In the genomic region with DNA sequence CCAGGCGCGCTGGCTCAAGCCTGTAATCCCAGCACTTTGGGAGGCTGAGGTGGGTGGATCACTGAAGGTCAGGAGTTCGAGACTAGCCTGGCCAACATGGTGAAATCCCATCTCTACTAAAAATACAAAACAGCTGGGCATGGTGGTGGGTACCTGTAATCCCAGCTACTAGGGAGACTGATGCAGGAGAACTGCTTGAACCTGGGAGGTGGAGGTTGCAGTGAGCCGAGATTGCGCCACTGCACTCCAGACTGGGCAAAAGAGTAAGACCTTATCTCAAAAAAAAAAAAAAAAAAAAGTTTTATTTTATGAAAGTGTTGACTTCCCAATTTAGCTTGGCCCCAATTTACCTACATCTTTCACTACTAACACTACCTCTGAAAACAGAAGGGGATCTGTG, we compare ENCODE assay signal across 8 cellular contexts. TPM values are rescaled to one million over a fixed set of nuclear protein-coding genes. Genes with fewer than 3 reads are reported as not detected.
DNase-seq lines count a peak whose midpoint lies in the region; ATAC-seq, FAIRE-seq and TF ChIP-seq lines count a peak whose summit lies in the region.
"Not testable (repeated sequence)": the region's sequence is repeated elsewhere in the genome, so short reads cannot be mapped to it uniquely, and the experiment has no call there.

No MANE protein-coding gene starts in this region.

- not testable (repeated sequence) for H3K9ac ChIP-seq in Karpas-422 (ENCODE audit: low read length); HepG2 (ENCODE audit: insufficient read depth, low read depth, low read length)

- not testable (repeated sequence) for H3K9me2 ChIP-seq in Karpas-422 (replicated peaks; ENCODE audit: insufficient read depth, low read length)

- H4K20me1 ChIP-seq in Karpas-422 (ENCODE audit: insufficient read depth, low read depth, low read length) (peaks cover 54% of the 10 kb centered on the region), HepG2 (ENCODE audit: insufficient read depth, low read length) (peaks cover 74% of the 10 kb centered on the region)

- H3K27ac Mint-ChIP-seq in CD8-positive, alpha-beta memory T cell, result peak overlapping the region in 6 of 8 donors; percentile 36 to 84 (median 48)
- peak overlapping the region; percentile 38 for H3K27ac Mint-ChIP-seq in WTC11
- peak overlapping the region; percentile 23 for H3K27ac Mint-ChIP-seq in activated naive CD4-positive, alpha-beta T cell treated with anti-CD3 and anti-CD28 coated beads for 36 hours
- H3K27ac Mint-ChIP-seq in chondrocyte (ENCODE audit: unreplicated experiment), result peak overlapping the region; percentile 35
- not testable (repeated sequence) for H3K27ac Mint-ChIP-seq in neural crest cell (ENCODE audit: unreplicated experiment)
- H3K27ac Mint-ChIP-seq in stimulated activated naive CD8-positive, alpha-beta T cell treated with anti-CD3 and anti-CD28 coated beads, Interleukin-15, amount 100 ng/mL, for 72 hours, result peak overlapping the region in 1 of 2 donors; percentile 88

- not testable (repeated sequence) for TF ChIP-seq CTCF in WTC11 (IDR thresholded peaks at IDR 0.05); chondrocyte (IDR thresholded peaks at IDR 0.05); HepG2 (CRISPR knock-in tag; IDR thresholded peaks at IDR 0.05); neural crest cell (conservative IDR thresholded peaks at IDR 0.05)

- BruUV-seq in HepG2 (replicated peaks; lab: Mats Ljungman, UMichigan), result not testable (repeated sequence)

- not testable (repeated sequence) for H3K9me3 Mint-ChIP-seq in CD8-positive, alpha-beta memory T cell; WTC11; activated naive CD4-positive, alpha-beta T cell treated with anti-CD3 and anti-CD28 coated beads for 36 hours; chondrocyte (ENCODE audit: low read depth); neural crest cell; stimulated activated naive CD8-positive, alpha-beta T cell treated with anti-CD3 and anti-CD28 coated beads, Interleukin-15, amount 100 ng/mL, for 72 hours

- ATAC-seq in WTC11; HepG2; stimulated activated naive CD8-positive, alpha-beta T cell treated with anti-CD3 and anti-CD28 coated beads, Interleukin-15, amount 100 ng/mL, for 72 hours: not testable (repeated sequence)

- peak overlapping the region in 6 of 7 donors; percentile 37 to 94 (median 62) for H3K4me3 Mint-ChIP-seq in CD8-positive, alpha-beta memory T cell
- H3K4me3 Mint-ChIP-seq in WTC11; activated naive CD4-positive, alpha-beta T cell treated with anti-CD3 and anti-CD28 coated beads for 36 hours; chondrocyte (ENCODE audit: unreplicated experiment): not testable (repeated sequence)
- H3K4me3 Mint-ChIP-seq in neural crest cell, result peak overlapping the region; percentile 65
- peak overlapping the region; percentile 48 to 77 for H3K4me3 Mint-ChIP-seq in stimulated activated naive CD8-positive, alpha-beta T cell treated with anti-CD3 and anti-CD28 coated beads, Interleukin-15, amount 100 ng/mL, for 72 hours

- not testable (repeated sequence) for TF ChIP-seq RAD21 in HepG2 (CRISPR knock-in tag; IDR thresholded peaks at IDR 0.05)

- H3K9me3 ChIP-seq in CD8-positive, alpha-beta memory T cell (ENCODE audit: low read length); Karpas-422 (ENCODE audit: low read length); HepG2 (ENCODE audit: low read length): not testable (repeated sequence)

- in situ Hi-C loops in HepG2 (cut with HindIII; ENCODE audit: extremely low pct_ligation_motif_present, low pct_unique_long_range_greater_than_20kb), result not testable (repeated sequence)

- H3K27ac ChIP-seq in CD8-positive, alpha-beta memory T cell (ENCODE audit: low read depth, low read length); HepG2 (ENCODE audit: extremely low read length, insufficient read depth, low read length): not testable (repeated sequence)
- 0 out of 2 replicates have a peak overlapping the region, but pooled peaks have one; percentile 10 for H3K27ac ChIP-seq in Karpas-422 (ENCODE audit: low read length)

- not testable (repeated sequence) for DNase-seq in CD8-positive, alpha-beta memory T cell; Karpas-422; WTC11 (ENCODE audit: low spot score); activated naive CD4-positive, alpha-beta T cell treated with anti-CD3 and anti-CD28 coated beads for 36 hours; chondrocyte (ENCODE audit: low spot score); HepG2 (ENCODE audit: low spot score); neural crest cell (ENCODE audit: low read depth, low spot score); stimulated activated naive CD8-positive, alpha-beta T cell treated with anti-CD3 and anti-CD28 coated beads, Interleukin-15, amount 100 ng/mL, for 72 hours

- not testable (repeated sequence) for H3K27me3 Mint-ChIP-seq in CD8-positive, alpha-beta memory T cell; WTC11 (ENCODE audit: low read depth); activated naive CD4-positive, alpha-beta T cell treated with anti-CD3 and anti-CD28 coated beads for 36 hours (ENCODE audit: low read depth); chondrocyte (ENCODE audit: low read depth); neural crest cell (ENCODE audit: low read depth); stimulated activated naive CD8-positive, alpha-beta T cell treated with anti-CD3 and anti-CD28 coated beads, Interleukin-15, amount 100 ng/mL, for 72 hours

- not testable (repeated sequence) for H3K27me3 ChIP-seq in CD8-positive, alpha-beta memory T cell (ENCODE audit: insufficient read depth, low read length, poor library complexity, severe bottlenecking); Karpas-422 (ENCODE audit: low read length); HepG2 (ENCODE audit: control insufficient read depth in 1 of 2, insufficient read depth in 2 of 2, low read length in 2 of 2)

- H2AFZ ChIP-seq in Karpas-422 (ENCODE audit: low read length); HepG2 (ENCODE audit: low read length): not testable (repeated sequence)

- H3K4me1 Mint-ChIP-seq in CD8-positive, alpha-beta memory T cell, result peaks cover 74 to 90% (median 87%) of the 10 kb centered on the region in 3 donors
- peaks cover 54% of the 10 kb centered on the region for H3K4me1 Mint-ChIP-seq in WTC11
- peaks cover 73% of the 10 kb centered on the region for H3K4me1 Mint-ChIP-seq in activated naive CD4-positive, alpha-beta T cell treated with anti-CD3 and anti-CD28 coated beads for 36 hours (ENCODE audit: low read depth)
- H3K4me1 Mint-ChIP-seq in chondrocyte (ENCODE audit: low read depth), result peaks cover 61% of the 10 kb centered on the region
- peaks cover 61% of the 10 kb centered on the region for H3K4me1 Mint-ChIP-seq in neural crest cell
- peaks cover 68% of the 10 kb centered on the region for H3K4me1 Mint-ChIP-seq in stimulated activated naive CD8-positive, alpha-beta T cell treated with anti-CD3 and anti-CD28 coated beads, Interleukin-15, amount 100 ng/mL, for 72 hours

- H3K4me2 ChIP-seq in Karpas-422 (ENCODE audit: low read depth, low read length, poor library complexity, severe bottlenecking), result not testable (repeated sequence)
- peak overlapping the region; percentile 86 for H3K4me2 ChIP-seq in HepG2 (ENCODE audit: low read depth, low read length)

- not testable (repeated sequence) for TF ChIP-seq POLR2A in HepG2 (IDR thresholded peaks at IDR 0.05; ENCODE audit: insufficient read depth in 1 of 2, low read depth in 2 of 2, low read length in 2 of 2)

- intact Hi-C loops in activated naive CD4-positive, alpha-beta T cell treated with anti-CD3 and anti-CD28 coated beads for 36 hours (cut with micrococcal nuclease), result loop anchor here (10.0 kb wide), 2 partner anchors 683 to 1357 kb away; a partner anchor contains a TSS
- intact Hi-C loops in HepG2 (cut with micrococcal nuclease; ENCODE audit: unreplicated experiment), result not testable (repeated sequence)

- CTCF ChIA-PET in CD8-positive, alpha-beta memory T cell (lab: Charles Lee), result interaction anchor here (1.2 kb wide), 1 partner anchor 182 kb away, joined by 3 read pairs; no protein-coding TSS in a partner anchor
- CTCF ChIA-PET in WTC11 (lab: Charles Lee), result interaction anchor here (1.2 kb wide), 1 partner anchor 76 kb away, joined by 3 read pairs; no protein-coding TSS in a partner anchor
- CTCF ChIA-PET in activated naive CD4-positive, alpha-beta T cell treated with anti-CD3 and anti-CD28 coated beads for 36 hours (lab: Charles Lee), result interaction anchor here (0.6 to 1.5 kb wide), 4 partner anchors 9 to 318 kb away, joined by 3 to 6 read pairs (median 4); no protein-coding TSS in a partner anchor
- CTCF ChIA-PET in HepG2 (lab: Yijun Ruan, JAX; ENCODE audit: low intra/inter-chr PET ratio, low total read pairs), result not testable (repeated sequence)

- TF ChIP-seq EP300 in HepG2 (IDR thresholded peaks at IDR 0.05; ENCODE audit: low read depth in 2 of 2, low read length in 2 of 2); HepG2 (CRISPR knock-in tag; IDR thresholded peaks at IDR 0.05; ENCODE audit: borderline replicate concordance): not testable (repeated sequence)

- not testable (repeated sequence) for H3K36me3 ChIP-seq in CD8-positive, alpha-beta memory T cell (ENCODE audit: insufficient read depth, low read length); HepG2 (replicated peaks in 1 of 2; ENCODE audit: control insufficient read depth in 1 of 2, insufficient read depth in 2 of 2, low read length in 2 of 2)
- H3K36me3 ChIP-seq in Karpas-422 (ENCODE audit: insufficient read depth, low read length), result peaks cover 57% of the 10 kb centered on the region

- H3K4me3 ChIP-seq in CD8-positive, alpha-beta memory T cell (ENCODE audit: low read length); Karpas-422 (ENCODE audit: low read length); HepG2 (replicated peaks in 1 of 3; ENCODE audit: insufficient read depth in 1 of 3, low read depth in 2 of 3, low read length in 3 of 3): not testable (repeated sequence)

- FAIRE-seq in HepG2 (lab: Jason Lieb, UNC), result not testable (repeated sequence)

- H3K79me2 ChIP-seq in Karpas-422 (ENCODE audit: low read length) (peaks cover 92% of the 10 kb centered on the region), HepG2 (ENCODE audit: insufficient read depth, low read length) (peaks cover 89% of the 10 kb centered on the region)

- 88% methylated on average over 5 of the region's 5 CpGs for WGBS in HepG2 (ENCODE audit: low lambda C conversion rate)

- H3K36me3 Mint-ChIP-seq in CD8-positive, alpha-beta memory T cell, result peaks cover 0 to 64% (median 8%) of the 10 kb centered on the region in 3 donors
- peaks cover 21% of the 10 kb centered on the region for H3K36me3 Mint-ChIP-seq in WTC11
- peaks cover 39% of the 10 kb centered on the region for H3K36me3 Mint-ChIP-seq in activated naive CD4-positive, alpha-beta T cell treated with anti-CD3 and anti-CD28 coated beads for 36 hours (ENCODE audit: low read depth)
- not testable (repeated sequence) for H3K36me3 Mint-ChIP-seq in chondrocyte (ENCODE audit: low read depth)
- peaks cover 12% of the 10 kb centered on the region for H3K36me3 Mint-ChIP-seq in neural crest cell (ENCODE audit: low read depth)

- POLR2A ChIA-PET in CD8-positive, alpha-beta memory T cell (lab: Charles Lee), result interaction anchor here (0.6 to 0.7 kb wide), 3 partner anchors 422 to 517 kb away, joined by 3 to 9 read pairs (median 4); no protein-coding TSS in a partner anchor
- POLR2A ChIA-PET in WTC11 (lab: Charles Lee), result not testable (repeated sequence)
- POLR2A ChIA-PET in HepG2 (lab: Yijun Ruan, JAX), result interaction anchor here (0.7 to 1.3 kb wide), 2 partner anchors 22 to 55 kb away, joined by 4 read pairs; no protein-coding TSS in a partner anchor

- H3K4me1 ChIP-seq in CD8-positive, alpha-beta memory T cell (ENCODE audit: insufficient read depth, low read length), result peaks cover 62% of the 10 kb centered on the region
- H3K4me1 ChIP-seq in Karpas-422 (ENCODE audit: low read length) (peaks cover 32% of the 10 kb centered on the region), HepG2 (ENCODE audit: insufficient read depth, low read length) (peaks cover 59% of the 10 kb centered on the region)

RNA-seq across cellular contexts. Expression of a gene that starts 4.2 kb away (rescaled TPM):
- 100 to 1,000 TPM; 189 to 210 TPM for total RNA-seq in CD8-positive, alpha-beta memory T cell
- polyA plus RNA-seq in CD8-positive, alpha-beta memory T cell, result 232 TPM
- total RNA-seq in Karpas-422 (2014; rRNA removed; shearing (Covaris generic); ENCODE audit: low replicate concordance), result 72.2 and 88.7 TPM in 2 replicates
- 178 to 186 TPM (median 178 TPM) in 3 replicates for total RNA-seq in WTC11 (2021)
- total RNA-seq in activated naive CD4-positive, alpha-beta T cell treated with anti-CD3 and anti-CD28 coated beads for 36 hours, result 100 to 1,000 TPM; 132 to 135 TPM
- total RNA-seq in chondrocyte, result 109 to 113 TPM (median 113 TPM) in 3 replicates
- total RNA-seq in HepG2 (2016; rRNA removed; fragmentation: Illumina TruSeq; extraction: Trizol), result 171 and 233 TPM in 2 replicates
- 21.6 and 28.6 TPM in 2 replicates for total RNA-seq in HepG2 (2016; cell fraction: cytosol; rRNA removed; fragmentation: Illumina TruSeq; extraction: Trizol; ENCODE audit: low read depth)
- total RNA-seq in HepG2 (2016; cell fraction: insoluble cytoplasmic fraction; rRNA removed; fragmentation: Illumina TruSeq; extraction: Trizol), result 162 and 226 TPM in 2 replicates
- total RNA-seq in HepG2 (2016; cell fraction: membrane; rRNA removed; fragmentation: Illumina TruSeq; extraction: Trizol), result 47.0 and 51.3 TPM in 2 replicates
- 47.7 and 59.2 TPM in 2 replicates for total RNA-seq in HepG2 (2016; cell fraction: nucleus; rRNA removed; fragmentation: Illumina TruSeq; extraction: Trizol)
- 58.8 and 82.4 TPM in 2 replicates for polyA plus RNA-seq in HepG2 (2011; rRNA removed)
- 55.3 and 74.3 TPM in 2 replicates for polyA plus RNA-seq in HepG2 (2011; cell fraction: cytosol; rRNA removed)
- polyA plus RNA-seq in HepG2 (2011; cell fraction: nucleus; rRNA removed), result 25.5 and 29.5 TPM in 2 replicates
- polyA plus RNA-seq in HepG2 (2012), result 83.8 and 93.7 TPM in 2 replicates
- 12.3 and 12.6 TPM in 2 replicates for polyA plus RNA-seq in HepG2 (2016; cell fraction: cytosol; fragmentation: Illumina TruSeq; extraction: Trizol; ENCODE audit: low read depth)
- 264 and 283 TPM in 2 replicates for polyA plus RNA-seq in HepG2 (2016; cell fraction: insoluble cytoplasmic fraction; fragmentation: Illumina TruSeq; extraction: Trizol; ENCODE audit: low read depth)
- 21.0 and 27.2 TPM in 2 replicates for polyA plus RNA-seq in HepG2 (2016; cell fraction: membrane; fragmentation: Illumina TruSeq; extraction: Trizol; ENCODE audit: low read depth)
- 87.6 and 93.0 TPM in 2 replicates for polyA plus RNA-seq in HepG2 (2016; cell fraction: nucleus; fragmentation: Illumina TruSeq; extraction: Trizol; ENCODE audit: insufficient read depth, low read depth)
- 21.1 and 47.5 TPM in 2 replicates for polyA minus RNA-seq in HepG2 (2011; rRNA and poly(A)+ RNA removed; ENCODE audit: low replicate concordance)
- polyA minus RNA-seq in HepG2 (2011; cell fraction: cytosol; rRNA and poly(A)+ RNA removed), result 77.8 and 82.7 TPM in 2 replicates
- polyA minus RNA-seq in HepG2 (2011; cell fraction: nucleus; rRNA and poly(A)+ RNA removed), result 39.3 and 42.2 TPM in 2 replicates
- 197 and 212 TPM in 2 replicates for total RNA-seq in neural crest cell

RNA-seq across cellular contexts. Expression of a gene that starts 44.9 kb away (rescaled TPM):
- 100 to 1,000 TPM; 264 to 280 TPM for total RNA-seq in CD8-positive, alpha-beta memory T cell
- polyA plus RNA-seq in CD8-positive, alpha-beta memory T cell, result 1,187 TPM
- 208 and 210 TPM in 2 replicates for total RNA-seq in Karpas-422 (2014; rRNA removed; shearing (Covaris generic); ENCODE audit: low replicate concordance)
- total RNA-seq in WTC11 (2021), result 280 to 303 TPM (median 285 TPM) in 3 replicates
- total RNA-seq in activated naive CD4-positive, alpha-beta T cell treated with anti-CD3 and anti-CD28 coated beads for 36 hours, result 100 to 1,000 TPM; 307 to 309 TPM
- 248 to 338 TPM (median 256 TPM) in 3 replicates for total RNA-seq in chondrocyte
- total RNA-seq in HepG2 (2016; rRNA removed; fragmentation: Illumina TruSeq; extraction: Trizol), result 340 and 507 TPM in 2 replicates
- 137 and 143 TPM in 2 replicates for total RNA-seq in HepG2 (2016; cell fraction: cytosol; rRNA removed; fragmentation: Illumina TruSeq; extraction: Trizol; ENCODE audit: low read depth)
- total RNA-seq in HepG2 (2016; cell fraction: insoluble cytoplasmic fraction; rRNA removed; fragmentation: Illumina TruSeq; extraction: Trizol), result 343 and 521 TPM in 2 replicates
- 93.7 and 100 TPM in 2 replicates for total RNA-seq in HepG2 (2016; cell fraction: membrane; rRNA removed; fragmentation: Illumina TruSeq; extraction: Trizol)
- 151 and 157 TPM in 2 replicates for total RNA-seq in HepG2 (2016; cell fraction: nucleus; rRNA removed; fragmentation: Illumina TruSeq; extraction: Trizol)
- polyA plus RNA-seq in HepG2 (2011; rRNA removed), result 93.6 and 134 TPM in 2 replicates
- polyA plus RNA-seq in HepG2 (2011; cell fraction: cytosol; rRNA removed), result 88.5 and 154 TPM in 2 replicates
- 34.1 and 52.2 TPM in 2 replicates for polyA plus RNA-seq in HepG2 (2011; cell fraction: nucleus; rRNA removed)
- polyA plus RNA-seq in HepG2 (2012), result 309 and 384 TPM in 2 replicates
- polyA plus RNA-seq in HepG2 (2016; cell fraction: cytosol; fragmentation: Illumina TruSeq; extraction: Trizol; ENCODE audit: low read depth), result 114 and 131 TPM in 2 replicates
- polyA plus RNA-seq in HepG2 (2016; cell fraction: insoluble cytoplasmic fraction; fragmentation: Illumina TruSeq; extraction: Trizol; ENCODE audit: low read depth), result 701 and 780 TPM in 2 replicates
- 95.3 and 99.7 TPM in 2 replicates for polyA plus RNA-seq in HepG2 (2016; cell fraction: membrane; fragmentation: Illumina TruSeq; extraction: Trizol; ENCODE audit: low read depth)
- 220 and 238 TPM in 2 replicates for polyA plus RNA-seq in HepG2 (2016; cell fraction: nucleus; fragmentation: Illumina TruSeq; extraction: Trizol; ENCODE audit: insufficient read depth, low read depth)
- polyA minus RNA-seq in HepG2 (2011; rRNA and poly(A)+ RNA removed; ENCODE audit: low replicate concordance), result 30.3 and 67.0 TPM in 2 replicates
- 87.3 and 99.7 TPM in 2 replicates for polyA minus RNA-seq in HepG2 (2011; cell fraction: cytosol; rRNA and poly(A)+ RNA removed)
- polyA minus RNA-seq in HepG2 (2011; cell fraction: nucleus; rRNA and poly(A)+ RNA removed), result 122 and 128 TPM in 2 replicates
- total RNA-seq in neural crest cell, result 329 and 340 TPM in 2 replicates
